10 cellular contexts compared by ENCODE assay signal in the genomic region with DNA sequence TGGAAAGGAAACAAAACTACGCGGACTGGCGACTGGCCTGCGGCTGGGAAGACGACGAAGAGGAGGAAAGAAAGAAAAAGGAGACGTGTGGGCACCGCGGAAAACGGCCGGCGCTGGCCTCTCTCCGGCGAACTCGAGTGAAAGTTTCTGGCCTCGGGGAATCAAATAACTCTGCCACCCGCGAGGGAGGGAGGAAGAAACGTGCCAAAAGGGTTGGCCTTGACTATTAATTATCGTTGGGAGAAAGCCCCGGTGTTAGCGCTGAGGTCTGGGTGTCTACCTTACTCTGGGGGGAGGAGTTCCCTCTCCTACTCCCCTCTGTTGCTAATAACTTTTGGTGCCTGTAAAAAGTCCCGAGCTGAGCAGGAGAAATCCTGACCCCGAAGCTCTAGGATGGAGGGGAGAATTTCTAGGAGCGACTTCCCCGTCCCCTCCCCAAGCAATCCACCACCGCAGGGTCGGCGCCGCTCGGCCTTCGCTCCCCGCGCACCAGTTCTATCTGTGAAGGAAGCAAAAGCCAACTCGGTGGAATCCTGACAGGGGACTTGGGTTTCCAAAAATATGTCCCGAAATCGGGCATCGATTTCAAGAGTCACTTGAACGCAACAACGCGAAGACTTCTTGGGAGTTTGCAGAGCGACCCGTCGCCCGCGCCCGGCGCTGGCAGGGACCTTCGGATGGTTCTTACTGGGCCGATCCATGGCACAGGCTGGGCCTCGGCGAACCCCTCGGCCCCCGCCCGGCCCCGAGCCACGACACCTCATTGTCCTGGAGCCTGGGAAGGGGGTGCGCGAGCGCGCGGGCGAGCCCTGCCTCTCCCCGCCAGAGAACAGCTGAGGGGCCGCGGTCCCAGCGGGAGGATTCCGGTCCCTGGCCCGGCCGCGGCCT. TPM values are rescaled to one million over a fixed set of nuclear protein-coding genes. Genes with fewer than 3 reads are reported as not detected.
DNase-seq lines count a peak whose midpoint lies in the region; TF ChIP-seq lines count a peak whose summit lies in the region.
"Had no signal": no experiment of that assay in that cellular context is flagged by ENCODE, and none has a peak within 500 bp of the region (broad histone marks: within the 10 kb centered on the region; RNA-seq: fewer than 3 reads in every experiment).

No MANE protein-coding gene starts in this region.

- H3K27ac Mint-ChIP-seq in endodermal cell (peak overlapping the region; percentile 98), neural crest cell (ENCODE audit: unreplicated experiment) (no peak overlapping the region)
- H3K27ac Mint-ChIP-seq: immature natural killer cell had no signal

- peaks cover 58% of the 10 kb centered on the region for H3K4me1 ChIP-seq in HUES6 (ENCODE audit: control insufficient read depth, insufficient read depth, low read length)
- H3K4me1 ChIP-seq in endodermal cell (ENCODE audit: control insufficient read depth, insufficient read depth, low read length) = no peaks in the 10 kb centered on the region
- peaks cover 0 to 24% (median 18%) of the 10 kb centered on the region in 4 donors for H3K4me1 ChIP-seq in tibial artery

- no peaks in the 10 kb centered on the region for H3K9me3 ChIP-seq in HUES6 (ENCODE audit: control insufficient read depth, insufficient read depth, low read depth, low read length)
- no peaks in the 10 kb centered on the region for H3K9me3 ChIP-seq in endodermal cell (ENCODE audit: control insufficient read depth, low read length)
- H3K9me3 ChIP-seq in tibial artery = no peaks in the 10 kb centered on the region

- DNase-seq in ELF-1 (ENCODE audit: low read depth, low spot score) (peak; percentile 71), endodermal cell (peak; percentile 80), neural crest cell (ENCODE audit: low read depth, low spot score) (no peak), tibial artery (no peak), KG1 (lab: John Stamatoyannopoulos, UW) (no peak), dermis blood vessel endothelial cell (no peak), islet precursor cell (no peak)
- DNase-seq: activated effector memory CD4-positive, alpha-beta T cell treated with Interleukin-2 at 50 U/mL for 16 hours; immature natural killer cell had no signal

- intact Hi-C loops in tibial artery (cut with DNase I; ENCODE audit: low total_unique reads) = no loop called here

- whole genome bisulfite sequencing in endodermal cell (ENCODE audit: insufficient coverage in 1 of 2, insufficient read length in 1 of 2), 2 experiments = 0% methylated on average over 33 to 71 of the region's 71 CpGs

- H3K36me3 ChIP-seq in HUES6 (ENCODE audit: control insufficient read depth, insufficient read depth, low read length) (peaks cover 6% of the 10 kb centered on the region), endodermal cell (ENCODE audit: control insufficient read depth, insufficient read depth, low read length) (peaks cover 46% of the 10 kb centered on the region), tibial artery (no peaks in the 10 kb centered on the region)

- peaks cover 32% of the 10 kb centered on the region for H3K27me3 Mint-ChIP-seq in endodermal cell (ENCODE audit: insufficient read depth)
- H3K27me3 Mint-ChIP-seq in neural crest cell (ENCODE audit: low read depth) = peaks cover 100% of the 10 kb centered on the region

- H3K9me3 Mint-ChIP-seq in endodermal cell (no peaks in the 10 kb centered on the region), neural crest cell (peaks cover 4% of the 10 kb centered on the region)

- H3K9ac ChIP-seq in HUES6 (ENCODE audit: low read length) = peak overlapping the region; percentile 64
- H3K9ac ChIP-seq in endodermal cell (ENCODE audit: extremely low read depth, low read length, poor library complexity, severe bottlenecking) = peak overlapping the region; percentile 98

- no peak for TF ChIP-seq CTCF in endodermal cell (conservative IDR thresholded peaks at IDR 0.05)
- TF ChIP-seq CTCF in neural crest cell (conservative IDR thresholded peaks at IDR 0.05) = no peak
- TF ChIP-seq CTCF in tibial artery (IDR thresholded peaks at IDR 0.05) = no peak

- H3K4me3 ChIP-seq in HUES6 (ENCODE audit: low read depth, low read length) (peak overlapping the region; percentile 69), endodermal cell (ENCODE audit: low read length) (peak overlapping the region; percentile 98), tibial artery (peak overlapping the region in 1 of 2 donors; percentile 23)

- H3K4me3 Mint-ChIP-seq in endodermal cell = peak overlapping the region; percentile 86
- H3K4me3 Mint-ChIP-seq in neural crest cell = peak overlapping the region; percentile 70

- H3K27ac ChIP-seq in HUES6 (ENCODE audit: low read depth, low read length) = no peak overlapping the region
- no peak overlapping the region for H3K27ac ChIP-seq in endodermal cell (ENCODE audit: low read depth, low read length)
- H3K27ac ChIP-seq in tibial artery = no peak overlapping the region

- H3K4me1 Mint-ChIP-seq in endodermal cell (peaks cover 31% of the 10 kb centered on the region), neural crest cell (peaks cover 12% of the 10 kb centered on the region)

- H3K36me3 Mint-ChIP-seq in endodermal cell (ENCODE audit: low read depth) (peaks cover 45% of the 10 kb centered on the region), neural crest cell (ENCODE audit: low read depth) (no peaks in the 10 kb centered on the region)

- H3K27me3 ChIP-seq in HUES6 (ENCODE audit: control insufficient read depth, insufficient read depth, low read length) (peaks cover 89% of the 10 kb centered on the region), endodermal cell (ENCODE audit: control insufficient read depth, insufficient read depth, low read length, poor library complexity, severe bottlenecking) (peaks cover 33% of the 10 kb centered on the region), tibial artery (peaks cover 8 to 97% of the 10 kb centered on the region in 2 donors)

RNA-seq across cellular contexts. Expression of gene OTX2, which starts 1.7 kb away (rescaled TPM):
- total RNA-seq in endodermal cell = 100 to 1,000 TPM; 321 to 348 TPM
- polyA plus RNA-seq in endodermal cell (2013, experiment 1 of 2) = 103 TPM
- 110 TPM for polyA plus RNA-seq in endodermal cell (2013, experiment 2 of 2)
- 0.77 and 0.84 TPM in 2 replicates for total RNA-seq in neural crest cell
- total RNA-seq in dermis blood vessel endothelial cell = not detected in 2 replicates
- polyA plus RNA-seq: immature natural killer cell had no signal

Comparison
In these comparisons a context has a peak if more than half of its experiments do, and no peak if none do; other contexts are left out.
1. DNase-seq: peak in ELF-1 (single experiment) and endodermal cell (single experiment); none in neural crest cell (single experiment), tibial artery (0 of 2), KG1 (single experiment), dermis blood vessel endothelial cell (single experiment) and islet precursor cell (single experiment).
2. RNA of gene OTX2, which starts 1.7 kb away (total RNA-seq): 321 to 348 TPM in endodermal cell; 0.77 to 0.84 TPM in neural crest cell and not detected in dermis blood vessel endothelial cell; every median in the first group is over 100 times any median in the second.